Comparison of ENCODE assay signal across 7 cellular contexts in the genomic region with DNA sequence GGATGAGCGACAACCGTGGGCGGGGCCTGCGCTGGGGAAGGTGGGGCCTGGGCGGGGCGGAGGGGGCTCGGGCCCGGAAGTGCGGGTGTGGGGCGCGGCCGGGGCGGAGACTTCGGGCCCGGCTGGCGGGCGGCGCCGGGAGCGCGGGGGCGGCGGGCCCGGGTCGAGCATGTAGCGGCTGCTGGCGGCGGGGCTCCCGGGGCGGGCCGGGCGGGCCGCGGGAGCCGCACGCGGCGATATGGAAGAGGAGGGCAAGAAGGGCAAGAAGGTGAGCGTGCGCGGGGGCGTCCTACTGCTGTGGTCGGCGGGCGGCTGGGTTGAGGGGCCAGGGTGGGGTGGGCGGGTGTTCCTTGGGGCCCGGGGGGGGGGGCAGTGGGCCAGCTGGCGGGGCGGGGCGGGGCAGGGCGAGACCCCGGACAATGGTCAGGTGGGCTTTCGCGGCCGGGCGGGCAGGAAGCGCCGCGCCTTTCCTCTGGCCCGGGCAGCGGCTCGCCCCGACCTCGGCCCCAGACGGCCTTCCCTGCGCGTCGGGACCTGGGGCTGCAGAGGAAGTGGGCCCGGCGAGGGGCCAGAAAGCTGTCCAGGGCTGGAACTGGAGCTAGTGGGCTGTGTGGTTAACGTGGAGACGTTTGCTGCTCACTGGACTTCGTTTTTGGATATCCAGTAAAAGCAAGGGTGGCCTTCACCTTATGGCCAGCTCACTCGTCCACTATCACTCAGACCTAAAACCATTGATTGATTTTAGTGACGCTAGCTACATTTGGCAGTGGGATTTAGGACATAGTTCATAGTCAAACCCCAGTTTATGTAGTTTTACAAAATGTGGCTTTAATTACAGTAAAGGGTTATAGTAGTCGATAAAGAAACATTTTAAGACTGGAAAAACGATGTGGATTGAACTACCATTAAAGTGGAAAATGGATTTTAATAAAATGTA. TPM values are rescaled to one million over a fixed set of nuclear protein-coding genes. Genes with fewer than 3 reads are reported as not detected.
DNase-seq lines count a peak whose midpoint lies in the region; ATAC-seq and TF ChIP-seq lines count a peak whose summit lies in the region.

A gene (plus strand): TSS at position 106 of the 937 bp plus-strand sequence. CDS start 133 bp downstream, at position 239.

- H3K4me3 ChIP-seq in HCT116 (replicated peaks in 1 of 2; ENCODE audit: low read depth in 1 of 2, low read length in 2 of 2): peak within 1 kb of the TSS; percentile 73 to 94
- peak within 1 kb of the TSS; percentile 66 to 97 (median 70) for H3K4me3 ChIP-seq in Peyer's patch
- H3K4me3 ChIP-seq in coronary artery: peak within 1 kb of the TSS; percentile 96
- peak within 1 kb of the TSS; percentile 54 to 82 for H3K4me3 ChIP-seq in left lung

- intact Hi-C loops in HCT116 (cut with micrococcal nuclease): loop anchor here (2.0 kb wide), 1 partner anchor 110 kb away; a partner anchor contains a TSS
- intact Hi-C loops in left lung (cut with DNase I): no loop called here

- peak within 1 kb of the TSS; percentile 100 for H2AFZ ChIP-seq in HCT116 (ENCODE audit: low read depth, low read length, poor library complexity, severe bottlenecking)

- ATAC-seq in HCT116 (peak; percentile 12), left lung (peak; percentile 5)

- no peaks in the 10 kb centered on the region for H3K9me3 ChIP-seq in HCT116 (ENCODE audit: control insufficient read depth in 1 of 2, insufficient read depth in 1 of 2, low read depth in 1 of 2, low read length in 2 of 2)
- no peaks in the 10 kb centered on the region for H3K9me3 ChIP-seq in Peyer's patch
- no peaks in the 10 kb centered on the region for H3K9me3 ChIP-seq in left lung

- no peaks in the 10 kb centered on the region for H3K9me2 ChIP-seq in HCT116 (ENCODE audit: insufficient read depth)

- H3K27me3 ChIP-seq in HCT116 (ENCODE audit: insufficient read depth, low read length): no peaks in the 10 kb centered on the region
- H3K27me3 ChIP-seq in Peyer's patch: no peaks in the 10 kb centered on the region
- no peaks in the 10 kb centered on the region for H3K27me3 ChIP-seq in left lung

- peaks cover 0 to 19% of the 10 kb centered on the region in 2 experiments; a peak in 2 of 4 replicates for H3K4me1 ChIP-seq in HCT116 (ENCODE audit: control insufficient read depth in 1 of 2, insufficient read depth in 2 of 2, low read length in 2 of 2)
- peaks cover 0 to 26% (median 14%) of the 10 kb centered on the region in 4 donors for H3K4me1 ChIP-seq in Peyer's patch
- H3K4me1 ChIP-seq in left lung: peaks cover 19 to 39% of the 10 kb centered on the region in 2 donors

- no peak for TF ChIP-seq CTCF in HCT116 (IDR thresholded peaks at IDR 0.05 in 2 of 3, conservative IDR thresholded peaks at IDR 0.05 in 1 of 3; ENCODE audit: borderline replicate concordance in 1 of 3, insufficient read depth in 1 of 3, low read depth in 2 of 3, low read length in 2 of 3)
- no peak for TF ChIP-seq CTCF in Peyer's patch (IDR thresholded peaks at IDR 0.05)
- TF ChIP-seq CTCF in coronary artery (IDR thresholded peaks at IDR 0.05): no peak
- TF ChIP-seq CTCF in left lung (IDR thresholded peaks at IDR 0.05): no peak
- TF ChIP-seq CTCF in subcutaneous adipose tissue (IDR thresholded peaks at IDR 0.05; ENCODE audit: low read depth): no peak

- H3K4me2 ChIP-seq in HCT116 (ENCODE audit: low read length): peak within 1 kb of the TSS; percentile 99

- POLR2A ChIA-PET in HCT116 (lab: Charles Lee): interaction anchor here (0.5 to 1.2 kb wide), 4 partner anchors 12 to 418 kb away, joined by 3 to 8 read pairs (median 4); a partner anchor contains a TSS

- no TSS peak for BruUV-seq in HCT116 (replicated peaks; lab: Mats Ljungman, UMichigan)

- no peaks in the 10 kb centered on the region for H4K20me1 ChIP-seq in HCT116 (ENCODE audit: insufficient read depth)

- TF ChIP-seq POLR2A in HCT116 (IDR thresholded peaks at IDR 0.05; ENCODE audit: borderline replicate concordance, extremely low read depth, insufficient read depth, insufficient read length) (no peak), Peyer's patch (IDR thresholded peaks at IDR 0.05) (peak in 1 of 2 donors; percentile 16)

- H3K36me3 ChIP-seq in HCT116 (ENCODE audit: control insufficient read depth in 1 of 2, insufficient read depth in 2 of 2, low read length in 2 of 2) (no peaks in the 10 kb centered on the region), Peyer's patch (no peaks in the 10 kb centered on the region), left lung (no peaks in the 10 kb centered on the region)

- CTCF ChIA-PET in HCT116 (lab: Charles Lee): interaction anchor here (0.6 to 1.3 kb wide), 4 partner anchors 19 to 142 kb away, joined by 3 to 6 read pairs (median 3); no protein-coding TSS in a partner anchor

- TF ChIP-seq RAD21 in HCT116 (IDR thresholded peaks at IDR 0.05; ENCODE audit: low read depth): no peak

- RAD21 ChIA-PET in HCT116 (lab: Charles Lee; ENCODE audit: low non-redundant PET in 1 of 2, low total read pairs in 2 of 2, uncharacterized antibody in 2 of 2, unreplicated experiment in 2 of 2): interaction anchor here in 1 of 2 experiments (0.6 to 0.7 kb wide), 2 partner anchors 66 to 143 kb away, joined by 4 to 6 read pairs; no protein-coding TSS in a partner anchor

- peak; percentile 71 for DNase-seq in GM03348 (ENCODE audit: low spot score)
- no peak for DNase-seq in HCT116 (ENCODE audit: low read depth, low spot score)
- peak in 2 of 3 donors; percentile 34 to 64 for DNase-seq in Peyer's patch
- DNase-seq in coronary artery (ENCODE audit: low spot score): no peak
- peak; percentile 56 to 91 for DNase-seq in left lung
- DNase-seq in NCI-H187 treated with DMSO at 0.1 percent for 48 hours (lab: John Stamatoyannopoulos, UW): no peak

- H3K27ac ChIP-seq in HCT116 (ENCODE audit: low read depth, low read length) (peak within 1 kb of the TSS; percentile 65), Peyer's patch (peak within 1 kb of the TSS; percentile 87 to 95 (median 93)), coronary artery (peak within 1 kb of the TSS; percentile 81 to 99), left lung (peak within 1 kb of the TSS; percentile 90 to 92)

- peaks cover 33% of the 10 kb centered on the region for H3K79me2 ChIP-seq in HCT116 (ENCODE audit: insufficient read depth, low read length)

- H3K9ac ChIP-seq in HCT116 (ENCODE audit: low read length): peak within 1 kb of the TSS; percentile 82

TF ChIP-seq in HCT116, 20 proteins besides CTCF, POLR2A, EP300 and RAD21:
- TF ChIP-seq ZFX (IDR thresholded peaks at IDR 0.05): peak; percentile 64
- no peak for TF ChIP-seq EZH2phosphoT487 (IDR thresholded peaks at IDR 0.05; ENCODE audit: borderline replicate concordance)
- TF ChIP-seq SIN3A (IDR thresholded peaks at IDR 0.05; ENCODE audit: low read depth): no peak
- TF ChIP-seq FOSL1 (IDR thresholded peaks at IDR 0.05; ENCODE audit: low read depth): no peak
- TF ChIP-seq JUND (IDR thresholded peaks at IDR 0.05): no peak
TF ChIP-seq in HCT116: peak in this region for 1.

RNA-seq across cellular contexts. Expression of the gene that starts here (rescaled TPM):
- total RNA-seq in HCT116 (2021; ENCODE audit: unreplicated experiment): 34.4 TPM
- polyA plus RNA-seq in HCT116 (2012): 34.6 and 38.9 TPM in 2 replicates
- 10 to 100 TPM; 23.3 to 49.5 (median 32.5) TPM for total RNA-seq in Peyer's patch
- 10 to 100 TPM; 43.4 to 50.1 TPM for total RNA-seq in left lung
- total RNA-seq in subcutaneous adipose tissue: 10 to 100 TPM; 45.8 to 63.5 (median 50.4) TPM

Comparison
In these comparisons a context has a peak if more than half of its experiments do, and no peak if none do; other contexts are left out.
1. DNase-seq: peak in GM03348 (single experiment), Peyer's patch (2 of 3) and left lung (2 of 2); none in HCT116 (single experiment), coronary artery (single experiment) and NCI-H187 treated with DMSO at 0.1 percent for 48 hours (single experiment).
2. Peak in every context shown above with its lines, with median percentiles within 50 percentile points of each other: H3K27ac ChIP-seq and H3K4me3 ChIP-seq.